ENCODE assay signal across 6 cellular contexts in genomic region chr1:109091196-109092193, GRCh38. TPM values are rescaled to one million over a fixed set of nuclear protein-coding genes. Genes with fewer than 3 reads are reported as not detected.
A peak's percentile ranks its signal among the peaks of the same experiment; 100 is the strongest.
DNase-seq lines count a peak whose midpoint lies in the region; ATAC-seq lines count a peak whose summit lies in the region.

No MANE protein-coding gene starts in this region.

- H3K9me3 Mint-ChIP-seq in activated T-helper 17 cell treated with anti-CD3 and anti-CD28 coated beads, Interleukin-2, amount 50 U/mL, for 72 hours: no peaks in the 10 kb centered on the region
- H3K9me3 Mint-ChIP-seq in memory B cell: no peaks in the 10 kb centered on the region

- H3K36me3 Mint-ChIP-seq in activated T-helper 17 cell treated with anti-CD3 and anti-CD28 coated beads, Interleukin-2, amount 50 U/mL, for 72 hours (ENCODE audit: low read depth): peaks cover 55% of the 10 kb centered on the region
- peaks cover 6% of the 10 kb centered on the region for H3K36me3 Mint-ChIP-seq in memory B cell

- no peaks in the 10 kb centered on the region for H3K27me3 Mint-ChIP-seq in activated T-helper 17 cell treated with anti-CD3 and anti-CD28 coated beads, Interleukin-2, amount 50 U/mL, for 72 hours
- H3K27me3 Mint-ChIP-seq in memory B cell: no peaks in the 10 kb centered on the region

- DNase-seq in EL (peak; percentile 31), memory B cell (ENCODE audit: low spot score in 2 of 2) (no peak), NCI-H1694 (lab: John Stamatoyannopoulos, UW) (no peak)
- DNase-seq in effector CD8-positive, alpha-beta T cell (lab: John Stamatoyannopoulos, UW): no peak

- peak overlapping the region; percentile 98 for H3K27ac Mint-ChIP-seq in activated T-helper 17 cell treated with anti-CD3 and anti-CD28 coated beads, Interleukin-2, amount 50 U/mL, for 72 hours
- peak overlapping the region; percentile 99 for H3K27ac Mint-ChIP-seq in memory B cell

- H3K4me1 Mint-ChIP-seq in activated T-helper 17 cell treated with anti-CD3 and anti-CD28 coated beads, Interleukin-2, amount 50 U/mL, for 72 hours: peaks cover 17% of the 10 kb centered on the region
- H3K4me1 Mint-ChIP-seq in memory B cell: peaks cover 19% of the 10 kb centered on the region

- peak overlapping the region; percentile 96 for H3K4me3 Mint-ChIP-seq in activated T-helper 17 cell treated with anti-CD3 and anti-CD28 coated beads, Interleukin-2, amount 50 U/mL, for 72 hours
- H3K4me3 Mint-ChIP-seq in memory B cell: peak overlapping the region; percentile 99

- peak; percentile 50 for ATAC-seq in HG03025 (IDR thresholded peaks at IDR 0.05; ENCODE audit: low FRiP score, unreplicated experiment)
- ATAC-seq in activated T-helper 17 cell treated with anti-CD3 and anti-CD28 coated beads, Interleukin-2, amount 50 U/mL, for 72 hours (replicated peaks): peak; percentile 34
- ATAC-seq in memory B cell (ENCODE audit: low read depth): no peak

RNA-seq across cellular contexts. Expression of gene TMEM167B, which starts 0.9 kb away (rescaled TPM):
- total RNA-seq in activated T-helper 17 cell treated with anti-CD3 and anti-CD28 coated beads, Interleukin-2, amount 50 U/mL, for 72 hours: 10 to 100 TPM; 26.8 to 51.9 TPM

RNA-seq across cellular contexts. Expression of gene TAF13, which starts 15.7 kb away (rescaled TPM):
- 10 to 100 TPM; 18.3 to 27.4 TPM for total RNA-seq in activated T-helper 17 cell treated with anti-CD3 and anti-CD28 coated beads, Interleukin-2, amount 50 U/mL, for 72 hours

RNA-seq across cellular contexts. Expression of gene ELAPOR1, which starts 22.4 kb away (rescaled TPM):
- 10 to 100 TPM in 1 of 2 donors, 1 to 10 TPM in 1; 3.9 to 33.3 TPM for total RNA-seq in activated T-helper 17 cell treated with anti-CD3 and anti-CD28 coated beads, Interleukin-2, amount 50 U/mL, for 72 hours

RNA-seq across cellular contexts. Expression of gene WDR47, which starts 49.6 kb away (rescaled TPM):
- 10 to 100 TPM in 1 of 2 donors, 1 to 10 TPM in 1; 7.9 to 11.1 TPM for total RNA-seq in activated T-helper 17 cell treated with anti-CD3 and anti-CD28 coated beads, Interleukin-2, amount 50 U/mL, for 72 hours
